In genomic region chr17:65515959-65516948, GRCh38 we compare ENCODE assay signal across 1 cellular context.
TF ChIP-seq lines count a peak whose summit lies in the region.

No MANE protein-coding gene starts in this region.

TF ChIP-seq in HepG2, 621 proteins besides CTCF, POLR2A, EP300 and RAD21 (continued from another document and continues in another):
- no peak for TF ChIP-seq ZNF274 (CRISPR knock-in tag; IDR thresholded peaks at IDR 0.05)
- TF ChIP-seq, protein P1, sequence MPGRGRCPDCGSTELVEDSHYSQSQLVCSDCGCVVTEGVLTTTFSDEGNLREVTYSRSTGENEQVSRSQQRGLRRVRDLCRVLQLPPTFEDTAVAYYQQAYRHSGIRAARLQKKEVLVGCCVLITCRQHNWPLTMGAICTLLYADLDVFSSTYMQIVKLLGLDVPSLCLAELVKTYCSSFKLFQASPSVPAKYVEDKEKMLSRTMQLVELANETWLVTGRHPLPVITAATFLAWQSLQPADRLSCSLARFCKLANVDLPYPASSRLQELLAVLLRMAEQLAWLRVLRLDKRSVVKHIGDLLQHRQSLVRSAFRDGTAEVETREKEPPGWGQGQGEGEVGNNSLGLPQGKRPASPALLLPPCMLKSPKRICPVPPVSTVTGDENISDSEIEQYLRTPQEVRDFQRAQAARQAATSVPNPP (CRISPR knock-in tag; IDR thresholded peaks at IDR 0.05) = no peak
- TF ChIP-seq ZNF121 (CRISPR knock-in tag; IDR thresholded peaks at IDR 0.05) = 0 out of 2 replicates have a peak, but pooled peaks have one; percentile 12
- no peak for TF ChIP-seq NKX3-1 (CRISPR knock-in tag; IDR thresholded peaks at IDR 0.05)
- TF ChIP-seq SKI (IDR thresholded peaks at IDR 0.05; ENCODE audit: partially characterized antibody) = no peak
- no peak for TF ChIP-seq KDM3A (CRISPR knock-in tag; IDR thresholded peaks at IDR 0.05; ENCODE audit: low read depth)
- TF ChIP-seq ZFP37 (CRISPR knock-in tag; IDR thresholded peaks at IDR 0.05; ENCODE audit: borderline replicate concordance) = no peak
- TF ChIP-seq ZNF354B (CRISPR knock-in tag; IDR thresholded peaks at IDR 0.05) = no peak
- TF ChIP-seq PAWR (CRISPR knock-in tag; IDR thresholded peaks at IDR 0.05; ENCODE audit: borderline replicate concordance) = no peak
- no peak for TF ChIP-seq ZNF430 (CRISPR knock-in tag; IDR thresholded peaks at IDR 0.05)
- no peak for TF ChIP-seq E2F5 (CRISPR knock-in tag; conservative IDR thresholded peaks at IDR 0.05)
- TF ChIP-seq TBX2 (CRISPR knock-in tag; IDR thresholded peaks at IDR 0.05; ENCODE audit: borderline replicate concordance) = peak; percentile 86; the same call in 1 of the 2 replicates
- no peak for TF ChIP-seq AHR (CRISPR knock-in tag; IDR thresholded peaks at IDR 0.05)
- TF ChIP-seq GATA4 (IDR thresholded peaks at IDR 0.05; ENCODE audit: borderline replicate concordance, low read depth) = peak; percentile 77; the same call in 1 of the 2 replicates
- TF ChIP-seq, protein P2, sequence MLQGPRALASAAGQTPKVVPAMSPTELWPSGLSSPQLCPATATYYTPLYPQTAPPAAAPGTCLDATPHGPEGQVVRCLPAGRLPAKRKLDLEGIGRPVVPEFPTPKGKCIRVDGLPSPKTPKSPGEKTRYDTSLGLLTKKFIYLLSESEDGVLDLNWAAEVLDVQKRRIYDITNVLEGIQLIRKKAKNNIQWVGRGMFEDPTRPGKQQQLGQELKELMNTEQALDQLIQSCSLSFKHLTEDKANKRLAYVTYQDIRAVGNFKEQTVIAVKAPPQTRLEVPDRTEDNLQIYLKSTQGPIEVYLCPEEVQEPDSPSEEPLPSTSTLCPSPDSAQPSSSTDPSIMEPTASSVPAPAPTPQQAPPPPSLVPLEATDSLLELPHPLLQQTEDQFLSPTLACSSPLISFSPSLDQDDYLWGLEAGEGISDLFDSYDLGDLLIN (CRISPR knock-in tag; IDR thresholded peaks at IDR 0.05; ENCODE audit: borderline replicate concordance) = no peak
- no peak for TF ChIP-seq ZNF326 (CRISPR knock-in tag; IDR thresholded peaks at IDR 0.05; ENCODE audit: borderline replicate concordance)
- TF ChIP-seq SNAPC5 (CRISPR knock-in tag; IDR thresholded peaks at IDR 0.05; ENCODE audit: borderline replicate concordance) = no peak
- TF ChIP-seq, protein P3, sequence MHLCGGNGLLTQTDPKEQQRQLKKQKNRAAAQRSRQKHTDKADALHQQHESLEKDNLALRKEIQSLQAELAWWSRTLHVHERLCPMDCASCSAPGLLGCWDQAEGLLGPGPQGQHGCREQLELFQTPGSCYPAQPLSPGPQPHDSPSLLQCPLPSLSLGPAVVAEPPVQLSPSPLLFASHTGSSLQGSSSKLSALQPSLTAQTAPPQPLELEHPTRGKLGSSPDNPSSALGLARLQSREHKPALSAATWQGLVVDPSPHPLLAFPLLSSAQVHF (CRISPR knock-in tag; IDR thresholded peaks at IDR 0.05) = no peak
- no peak for TF ChIP-seq ZNF343 (CRISPR knock-in tag; IDR thresholded peaks at IDR 0.05)
- TF ChIP-seq ZNF251 (CRISPR knock-in tag; IDR thresholded peaks at IDR 0.05) = no peak
- no peak for TF ChIP-seq CERS6 (CRISPR knock-in tag; IDR thresholded peaks at IDR 0.05)
- no peak for TF ChIP-seq ZNF879 (CRISPR knock-in tag; IDR thresholded peaks at IDR 0.05)
- no peak for TF ChIP-seq GRHL1 (CRISPR knock-in tag; conservative IDR thresholded peaks at IDR 0.05)
- TF ChIP-seq, protein P4, sequence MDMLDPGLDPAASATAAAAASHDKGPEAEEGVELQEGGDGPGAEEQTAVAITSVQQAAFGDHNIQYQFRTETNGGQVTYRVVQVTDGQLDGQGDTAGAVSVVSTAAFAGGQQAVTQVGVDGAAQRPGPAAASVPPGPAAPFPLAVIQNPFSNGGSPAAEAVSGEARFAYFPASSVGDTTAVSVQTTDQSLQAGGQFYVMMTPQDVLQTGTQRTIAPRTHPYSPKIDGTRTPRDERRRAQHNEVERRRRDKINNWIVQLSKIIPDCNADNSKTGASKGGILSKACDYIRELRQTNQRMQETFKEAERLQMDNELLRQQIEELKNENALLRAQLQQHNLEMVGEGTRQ (IDR thresholded peaks at IDR 0.05; ENCODE audit: low read depth, low read length) = no peak
- TF ChIP-seq, protein P4 (CRISPR knock-in tag; IDR thresholded peaks at IDR 0.05; ENCODE audit: borderline replicate concordance) = no peak
- TF ChIP-seq HMGA1 (CRISPR knock-in tag; conservative IDR thresholded peaks at IDR 0.05) = no peak
- TF ChIP-seq, protein P5, sequence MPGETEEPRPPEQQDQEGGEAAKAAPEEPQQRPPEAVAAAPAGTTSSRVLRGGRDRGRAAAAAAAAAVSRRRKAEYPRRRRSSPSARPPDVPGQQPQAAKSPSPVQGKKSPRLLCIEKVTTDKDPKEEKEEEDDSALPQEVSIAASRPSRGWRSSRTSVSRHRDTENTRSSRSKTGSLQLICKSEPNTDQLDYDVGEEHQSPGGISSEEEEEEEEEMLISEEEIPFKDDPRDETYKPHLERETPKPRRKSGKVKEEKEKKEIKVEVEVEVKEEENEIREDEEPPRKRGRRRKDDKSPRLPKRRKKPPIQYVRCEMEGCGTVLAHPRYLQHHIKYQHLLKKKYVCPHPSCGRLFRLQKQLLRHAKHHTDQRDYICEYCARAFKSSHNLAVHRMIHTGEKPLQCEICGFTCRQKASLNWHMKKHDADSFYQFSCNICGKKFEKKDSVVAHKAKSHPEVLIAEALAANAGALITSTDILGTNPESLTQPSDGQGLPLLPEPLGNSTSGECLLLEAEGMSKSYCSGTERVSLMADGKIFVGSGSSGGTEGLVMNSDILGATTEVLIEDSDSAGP (CRISPR knock-in tag; IDR thresholded peaks at IDR 0.05; ENCODE audit: borderline replicate concordance) = no peak
- TF ChIP-seq KMT2B (CRISPR knock-in tag; IDR thresholded peaks at IDR 0.05) = 0 out of 2 replicates have a peak, but pooled peaks have one; percentile 26
- TF ChIP-seq ZBTB21 (CRISPR knock-in tag; IDR thresholded peaks at IDR 0.05) = no peak
- no peak for TF ChIP-seq ZNF224 (CRISPR knock-in tag; IDR thresholded peaks at IDR 0.05)
- TF ChIP-seq ZHX2 (IDR thresholded peaks at IDR 0.05; ENCODE audit: low read depth) = no peak
- no peak for TF ChIP-seq ZHX2 (CRISPR knock-in tag; IDR thresholded peaks at IDR 0.05; ENCODE audit: borderline replicate concordance)
- TF ChIP-seq RBFOX2 (IDR thresholded peaks at IDR 0.05; ENCODE audit: low read depth, low read length) = no peak
- no peak for TF ChIP-seq MTF2 (CRISPR knock-in tag; IDR thresholded peaks at IDR 0.05; ENCODE audit: borderline replicate concordance)
- TF ChIP-seq, protein P6, sequence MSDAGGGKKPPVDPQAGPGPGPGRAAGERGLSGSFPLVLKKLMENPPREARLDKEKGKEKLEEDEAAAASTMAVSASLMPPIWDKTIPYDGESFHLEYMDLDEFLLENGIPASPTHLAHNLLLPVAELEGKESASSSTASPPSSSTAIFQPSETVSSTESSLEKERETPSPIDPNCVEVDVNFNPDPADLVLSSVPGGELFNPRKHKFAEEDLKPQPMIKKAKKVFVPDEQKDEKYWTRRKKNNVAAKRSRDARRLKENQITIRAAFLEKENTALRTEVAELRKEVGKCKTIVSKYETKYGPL (CRISPR knock-in tag; IDR thresholded peaks at IDR 0.05) = no peak
- no peak for TF ChIP-seq ZKSCAN8 (CRISPR knock-in tag; IDR thresholded peaks at IDR 0.05; ENCODE audit: borderline replicate concordance)
- TF ChIP-seq CREB1 (IDR thresholded peaks at IDR 0.05) = no peak
- TF ChIP-seq CREB1 (CRISPR knock-in tag; IDR thresholded peaks at IDR 0.05) = no peak
- TF ChIP-seq RFXANK (CRISPR knock-in tag; IDR thresholded peaks at IDR 0.05) = no peak
- TF ChIP-seq TFE3 (CRISPR knock-in tag; IDR thresholded peaks at IDR 0.05) = peak; percentile 24; the same call in 1 of the 2 replicates
- TF ChIP-seq ZNF484 (CRISPR knock-in tag; IDR thresholded peaks at IDR 0.05; ENCODE audit: borderline replicate concordance, low read depth) = no peak
- no peak for TF ChIP-seq ZNF569 (CRISPR knock-in tag; IDR thresholded peaks at IDR 0.05; ENCODE audit: borderline replicate concordance)
- no peak for TF ChIP-seq YEATS4 (CRISPR knock-in tag; IDR thresholded peaks at IDR 0.05; ENCODE audit: borderline replicate concordance)
